15 cellular contexts compared by ENCODE assay signal in the genomic region with DNA sequence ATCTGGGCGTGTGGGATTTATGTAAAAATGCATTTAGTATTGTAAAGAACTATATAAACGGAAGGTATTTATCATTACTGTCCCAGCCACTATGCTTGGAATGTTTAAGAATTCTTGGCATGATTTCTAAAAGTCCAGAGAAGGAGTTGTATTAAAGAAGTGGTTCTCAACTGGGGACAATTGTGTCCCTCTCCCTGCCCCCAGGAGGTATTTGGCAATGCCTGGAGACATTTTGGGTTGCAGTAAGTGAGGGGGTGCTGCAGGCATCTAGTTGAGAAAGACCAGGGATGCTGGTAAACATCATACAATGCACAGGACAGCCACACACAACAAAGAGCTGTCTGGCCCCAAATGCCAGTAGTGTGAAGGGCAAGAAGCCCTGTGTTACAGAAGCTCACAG. TPM values are rescaled to one million over a fixed set of nuclear protein-coding genes. Genes with fewer than 3 reads are reported as not detected.
DNase-seq lines count a peak whose midpoint lies in the region; ATAC-seq, FAIRE-seq and TF ChIP-seq lines count a peak whose summit lies in the region.
"Had no signal": no experiment of that assay in that cellular context is flagged by ENCODE, and none has a peak within 500 bp of the region (broad histone marks: within the 10 kb centered on the region; RNA-seq: fewer than 3 reads in every experiment).

No MANE protein-coding gene starts in this region.

- no peaks in the 10 kb centered on the region for H3K36me3 ChIP-seq in heart left ventricle
- no peaks in the 10 kb centered on the region for H3K36me3 ChIP-seq in heart right ventricle
- H3K36me3 ChIP-seq in keratinocyte (ENCODE audit: control insufficient read depth in 2 of 2, extremely low read depth in 1 of 2, insufficient read depth in 2 of 2, low read length in 2 of 2) = peaks cover 3 to 24% of the 10 kb centered on the region in 2 experiments
- H3K36me3 ChIP-seq in tibial artery = no peaks in the 10 kb centered on the region
- H3K36me3 ChIP-seq: pancreas, thoracic aorta had no signal

- H3K9me3 ChIP-seq in heart left ventricle (no peaks in the 10 kb centered on the region), heart right ventricle (no peaks in the 10 kb centered on the region), keratinocyte (ENCODE audit: control insufficient read depth, low read depth, low read length) (no peaks in the 10 kb centered on the region), tibial artery (no peaks in the 10 kb centered on the region)
- H3K9me3 ChIP-seq: pancreas, thoracic aorta had no signal

- peaks cover 0 to 8% (median 0%) of the 10 kb centered on the region in 9 donors for H3K27me3 ChIP-seq in heart left ventricle
- H3K27me3 ChIP-seq in heart right ventricle = peaks cover 0 to 3% (median 0%) of the 10 kb centered on the region in 7 donors
- no peaks in the 10 kb centered on the region for H3K27me3 ChIP-seq in keratinocyte (ENCODE audit: control insufficient read depth, extremely low read depth, insufficient read depth, low read length)
- H3K27me3 ChIP-seq in tibial artery = no peaks in the 10 kb centered on the region
- H3K27me3 ChIP-seq: pancreas had no signal

- H3K79me2 ChIP-seq in keratinocyte (ENCODE audit: control insufficient read depth, insufficient read depth, low read length) = peaks cover 98% of the 10 kb centered on the region

- TF ChIP-seq POLR2A in heart left ventricle (IDR thresholded peaks at IDR 0.05) = no peak

- H3K27me3 Mint-ChIP-seq in T-cell = no peaks in the 10 kb centered on the region

- peak overlapping the region; percentile 32 to 49 for H3K27ac Mint-ChIP-seq in T-cell
- H3K27ac Mint-ChIP-seq: dendritic cell treated with granulocyte-macrophage colony-stimulating factor and Interleukin-4, amounts not matched to agents 40 ng/mL and 50 ng/mL, for 4 days; mesothelial cell of epicardium had no signal

- peaks cover 24% of the 10 kb centered on the region for H3K36me3 Mint-ChIP-seq in T-cell

- H3K27ac ChIP-seq in heart left ventricle (peak overlapping the region in 9 of 12 donors; percentile 33 to 68 (median 52)), heart right ventricle (peak overlapping the region in 5 of 10 donors; percentile 45 to 69 (median 51)), keratinocyte (ENCODE audit: control insufficient read depth, insufficient read depth, low read length) (peak overlapping the region; percentile 63), tibial artery (peak overlapping the region; percentile 41 to 42)
- H3K27ac ChIP-seq: pancreas had no signal

- intact Hi-C loops in heart left ventricle (cut with DNase I) (loop anchor here in 3 of 10 donors (5.0 to 10.0 kb wide), 3 partner anchors 47 to 107 kb away; no protein-coding TSS in a partner anchor), heart right ventricle (cut with DNase I) (loop anchor here in 3 of 10 donors (10.0 kb wide), 3 partner anchors 47 to 137 kb away; no protein-coding TSS in a partner anchor), tibial artery (cut with DNase I; ENCODE audit: low total_unique reads) (no loop called here)

- TF ChIP-seq CTCF in heart left ventricle (IDR thresholded peaks at IDR 0.05) = no peak
- TF ChIP-seq CTCF in heart right ventricle (IDR thresholded peaks at IDR 0.05) = no peak
- no peak for TF ChIP-seq CTCF in keratinocyte (optimal IDR thresholded peaks at IDR 0.05 in 1 of 3, IDR thresholded peaks at IDR 0.05 in 1 of 3, conservative IDR thresholded peaks at IDR 0.05 in 1 of 3; ENCODE audit: extremely low read depth in 1 of 3, insufficient read depth in 2 of 3, low read length in 3 of 3)
- no peak for TF ChIP-seq CTCF in tibial artery (IDR thresholded peaks at IDR 0.05)

- DNase-seq in heart left ventricle = no peak
- DNase-seq in heart right ventricle = no peak
- DNase-seq in T-cell = no peak
- no peak for DNase-seq in keratinocyte (ENCODE audit: low read depth, low spot score)
- no peak for DNase-seq in tibial artery
- no peak for DNase-seq in ureter (ENCODE audit: low spot score)
- DNase-seq: activated T-cell treated with anti-CD3 and anti-CD28 coated beads, Interleukin-2, amount 50 U/mL, for 4 hours; aorta; pancreas; T-helper 2 cell had no signal

- CTCF ChIA-PET in T-cell (lab: Charles Lee) = no interaction called here

- ATAC-seq in heart left ventricle = no peak
- no peak for ATAC-seq in heart right ventricle
- ATAC-seq in T-cell (replicated peaks in 1 of 4) = no peak
- no peak for ATAC-seq in GM19463 (IDR thresholded peaks at IDR 0.05; ENCODE audit: unreplicated experiment)
- no peak for ATAC-seq in HG02759 (IDR thresholded peaks at IDR 0.05; ENCODE audit: unreplicated experiment)
- ATAC-seq: activated T-cell treated with anti-CD3 and anti-CD28 coated beads, Interleukin-2, amount 50 U/mL, for 4 hours had no signal

- H3K4me3 ChIP-seq in heart left ventricle (no peak overlapping the region), heart right ventricle (no peak overlapping the region), keratinocyte (ENCODE audit: control insufficient read depth in 2 of 3, extremely low read depth in 1 of 3, insufficient read depth in 2 of 3, low read depth in 1 of 3, low read length in 3 of 3) (no peak overlapping the region), tibial artery (no peak overlapping the region)
- H3K4me3 ChIP-seq: pancreas, thoracic aorta had no signal

- dilution Hi-C loops in keratinocyte (cut with MboI; ENCODE audit: extremely low pct_ligation_motif_present, low sequenced_read_pairs) = no loop called here

- peaks cover 51% of the 10 kb centered on the region for H4K20me1 ChIP-seq in keratinocyte (ENCODE audit: control insufficient read depth, extremely low read depth, insufficient read depth, low read length)

- no peak overlapping the region for H2AFZ ChIP-seq in keratinocyte (ENCODE audit: control insufficient read depth, low read length)

- no peak overlapping the region for H3K9ac ChIP-seq in keratinocyte (ENCODE audit: control insufficient read depth, extremely low read depth, insufficient read depth, low read length)

- peaks cover 16 to 43% (median 42%) of the 10 kb centered on the region in 3 donors for H3K4me1 Mint-ChIP-seq in T-cell

- no peak for FAIRE-seq in keratinocyte (lab: Jason Lieb, UNC)
- FAIRE-seq: pancreas had no signal

- WGBS in heart left ventricle, 4 donors = 66 to 75% (median 72%) methylated on average over 2 of the region's 2 CpGs
- 73 to 75% methylated on average over 2 of the region's 2 CpGs for WGBS in heart right ventricle, 2 donors

- POLR2A ChIA-PET in T-cell (lab: Charles Lee) = interaction anchor here (0.6 to 1.0 kb wide), 5 partner anchors 9 to 883 kb away, joined by 3 to 4 read pairs (median 3); no protein-coding TSS in a partner anchor

- peak overlapping the region in 2 of 3 donors; percentile 7 to 29 for H3K4me3 Mint-ChIP-seq in T-cell
- H3K4me3 Mint-ChIP-seq: dendritic cell treated with granulocyte-macrophage colony-stimulating factor and Interleukin-4, amounts not matched to agents 40 ng/mL and 50 ng/mL, for 4 days; mesothelial cell of epicardium had no signal

- H3K4me2 ChIP-seq in keratinocyte (ENCODE audit: control insufficient read depth, extremely low read depth, insufficient read depth, low read depth, low read length) = peak overlapping the region; percentile 39

- H3K9me1 ChIP-seq in keratinocyte (ENCODE audit: control insufficient read depth, extremely low read depth, insufficient read depth, low read length) = peaks cover 5% of the 10 kb centered on the region

- H3K9me3 Mint-ChIP-seq in T-cell = no peaks in the 10 kb centered on the region
- H3K9me3 Mint-ChIP-seq: activated T-cell treated with anti-CD3 and anti-CD28 coated beads, Interleukin-2, amount 50 U/mL, for 4 hours; dendritic cell treated with granulocyte-macrophage colony-stimulating factor and Interleukin-4, amounts not matched to agents 40 ng/mL and 50 ng/mL, for 4 days; mesothelial cell of epicardium had no signal

- H3K4me1 ChIP-seq in heart left ventricle = peaks cover 0 to 56% (median 25%) of the 10 kb centered on the region in 12 donors
- peaks cover 0 to 65% (median 18%) of the 10 kb centered on the region in 9 donors for H3K4me1 ChIP-seq in heart right ventricle
- peaks cover 69% of the 10 kb centered on the region for H3K4me1 ChIP-seq in keratinocyte (ENCODE audit: control insufficient read depth, extremely low read depth, insufficient read depth, low read length)
- peaks cover 0 to 78% (median 29%) of the 10 kb centered on the region in 4 donors for H3K4me1 ChIP-seq in tibial artery

RNA-seq across cellular contexts. Expression of a gene that starts 7.2 kb away (rescaled TPM):
- total RNA-seq in heart left ventricle (100 to 1,000 TPM in 8 of 9 donors, 10 to 100 TPM in 1; 98.4 to 248 (median 157) TPM), heart right ventricle (100 to 1,000 TPM; 120 to 221 (median 142) TPM), T-cell (100 to 1,000 TPM; 273 to 321 (median 286) TPM), ureter (213 TPM)
- polyA plus RNA-seq in heart left ventricle (100 to 1,000 TPM in 1 of 2 donors, 10 to 100 TPM in 1; 41.5 to 250 TPM), heart right ventricle (10 to 100 TPM; 32.0 to 71.5 TPM), keratinocyte (96.7 to 134 TPM (median 112 TPM) in 3 replicates)
- polyA plus RNA-seq in keratinocyte (2011; ENCODE audit: low read depth) = 22.8 TPM
- polyA plus RNA-seq in keratinocyte (2011; cell fraction: cytosol; rRNA removed) = 44.0 and 85.3 TPM in 2 replicates
- polyA plus RNA-seq in keratinocyte (2011; cell fraction: nucleus; rRNA removed) = 125 and 159 TPM in 2 replicates
- polyA plus RNA-seq in keratinocyte (2012; ENCODE audit: low replicate concordance) = 67.3 and 98.6 TPM in 2 replicates
- 93.3 to 351 TPM (median 247 TPM) in 3 replicates for polyA minus RNA-seq in keratinocyte
- 150 TPM for polyA minus RNA-seq in keratinocyte (2011; cell fraction: cytosol; rRNA and poly(A)+ RNA removed)
- polyA minus RNA-seq in keratinocyte (2011; cell fraction: nucleus; rRNA and poly(A)+ RNA removed) = 272 and 442 TPM in 2 replicates
